33 cellular contexts compared by ENCODE assay signal in the genomic region with DNA sequence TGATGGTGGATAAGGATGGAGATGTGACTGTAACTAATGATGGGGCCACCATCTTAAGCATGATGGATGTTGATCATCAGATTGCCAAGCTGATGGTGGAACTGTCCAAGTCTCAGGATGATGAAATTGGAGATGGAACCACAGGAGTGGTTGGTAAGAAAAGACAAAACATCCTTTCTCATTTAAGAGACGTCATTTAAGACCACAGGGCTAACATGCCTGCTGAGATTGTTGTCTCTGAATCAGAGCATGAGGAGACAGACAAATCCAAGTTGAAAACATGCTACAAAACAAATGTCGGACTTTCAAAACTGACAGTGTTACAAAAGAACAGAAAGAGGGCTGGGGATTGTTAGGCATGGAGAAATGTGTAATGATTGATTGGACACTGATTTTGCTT. TPM values are rescaled to one million over a fixed set of nuclear protein-coding genes. Genes with fewer than 3 reads are reported as not detected.
DNase-seq lines count a peak whose midpoint lies in the region; ATAC-seq and TF ChIP-seq lines count a peak whose summit lies in the region.
"Had no signal": no experiment of that assay in that cellular context is flagged by ENCODE, and none has a peak within 500 bp of the region (broad histone marks: within the 10 kb centered on the region; RNA-seq: fewer than 3 reads in every experiment).

No MANE protein-coding gene starts in this region.

- DNase-seq in activated T-cell treated with anti-CD3 and anti-CD28 coated beads, Interleukin-2, amount 50 U/mL, for 72 hours, result no peak
- DNase-seq in activated T-cell treated with anti-CD3 and anti-CD28 coated beads, Interleukin-2, amount 50 U/mL, for 48 hours, result no peak
- DNase-seq in SK-MEL-5 (ENCODE audit: low read depth, low spot score) (peak; percentile 56), amniotic epithelial cell (ENCODE audit: low read depth) (peak; percentile 77), OCI-M2 (lab: John Stamatoyannopoulos, UW; ENCODE audit: unreplicated experiment) (no peak)
- no peak for DNase-seq in stimulated activated CD4-positive, alpha-beta T cell treated with anti-CD3 and anti-CD28 coated beads, Interleukin-2, amount 100 ng/mL, for 48 hours
- DNase-seq: activated CD4-positive, CD25-positive, alpha-beta regulatory T cell treated with anti-CD3 and anti-CD28 coated beads, Interleukin-2, amount 50 U/mL, for 72 hours; activated naive CD4-positive, alpha-beta T cell treated with Interleukin-2 at 50 U/mL for 16 hours; activated T-cell treated with anti-CD3 and anti-CD28 coated beads, Interleukin-2, amount 50 U/mL, for 4 hours; CD4-positive, alpha-beta memory T cell; colonic mucosa; effector memory CD4-positive, alpha-beta T cell; EL; H7; islet precursor cell; left ventricle myocardium inferior; mesendoderm; MV-4-11; NCI-H146; NCI-H226; NCI-H69; posterior cingulate gyrus; Right ventricle myocardium superior; thyroid gland had no signal

- peaks cover 71% of the 10 kb centered on the region for H3K4me1 Mint-ChIP-seq in activated T-cell treated with anti-CD3 and anti-CD28 coated beads, Interleukin-2, amount 50 U/mL, for 72 hours (ENCODE audit: low read depth)

- H3K79me2 ChIP-seq in parathyroid adenoma, result peaks cover 26% of the 10 kb centered on the region

- H3K4me1 ChIP-seq in parathyroid adenoma, result peaks cover 13% of the 10 kb centered on the region

- peaks cover 10 to 51% of the 10 kb centered on the region in 2 donors for H3K36me3 Mint-ChIP-seq in activated T-cell treated with anti-CD3 and anti-CD28 coated beads, Interleukin-2, amount 50 U/mL, for 72 hours (ENCODE audit: insufficient read depth in 2 of 2)

- TF ChIP-seq CTCF in parathyroid adenoma (IDR thresholded peaks at IDR 0.05), result no peak

- H3K9ac ChIP-seq in parathyroid adenoma, result no peak overlapping the region

- H3K27me3 Mint-ChIP-seq in activated T-cell treated with anti-CD3 and anti-CD28 coated beads, Interleukin-2, amount 50 U/mL, for 72 hours (ENCODE audit: low read depth), result no peaks in the 10 kb centered on the region

- peak overlapping the region; percentile 1 for H3K4me3 ChIP-seq in parathyroid adenoma (ENCODE audit: low read depth, low read length)
- H3K4me3 ChIP-seq: A549, ascending aorta, cardiac muscle cell, colonic mucosa, left ventricle myocardium inferior, right atrium auricular region, smooth muscle cell, thyroid gland, vagina had no signal

- H3K4me2 ChIP-seq in parathyroid adenoma (ENCODE audit: low read length), result peak overlapping the region; percentile 50
- H3K4me2 ChIP-seq: smooth muscle cell had no signal

- H3K36me3 ChIP-seq in parathyroid adenoma (ENCODE audit: control insufficient read depth, insufficient read depth, low read length), result no peaks in the 10 kb centered on the region

- peak overlapping the region; percentile 95 for H3K27ac Mint-ChIP-seq in activated T-cell treated with anti-CD3 and anti-CD28 coated beads, Interleukin-2, amount 50 U/mL, for 72 hours

- no peak for ATAC-seq in activated T-cell treated with anti-CD3 and anti-CD28 coated beads, Interleukin-2, amount 50 U/mL, for 72 hours (replicated peaks in 1 of 2)
- ATAC-seq in GM18511 (IDR thresholded peaks at IDR 0.05; ENCODE audit: unreplicated experiment), result no peak
- ATAC-seq: A549; activated T-cell treated with anti-CD3 and anti-CD28 coated beads, Interleukin-2, amount 50 U/mL, for 4 hours; Panc1 had no signal

- peak overlapping the region; percentile 7 for H3K27ac ChIP-seq in parathyroid adenoma
- H3K27ac ChIP-seq: A549, ascending aorta, cardiac muscle cell, colonic mucosa, left ventricle myocardium inferior, right atrium auricular region, thyroid gland, vagina had no signal

- H2AFZ ChIP-seq in parathyroid adenoma, result no peak overlapping the region

- no peaks in the 10 kb centered on the region for H3K9me3 Mint-ChIP-seq in activated T-cell treated with anti-CD3 and anti-CD28 coated beads, Interleukin-2, amount 50 U/mL, for 72 hours
- H3K9me3 Mint-ChIP-seq: activated T-cell treated with anti-CD3 and anti-CD28 coated beads, Interleukin-2, amount 50 U/mL, for 4 hours had no signal

- H3K4me3 Mint-ChIP-seq in activated T-cell treated with anti-CD3 and anti-CD28 coated beads, Interleukin-2, amount 50 U/mL, for 72 hours, result peak overlapping the region in 1 of 2 donors; percentile 48
- H3K4me3 Mint-ChIP-seq: activated T-cell treated with anti-CD3 and anti-CD28 coated beads, Interleukin-2, amount 50 U/mL, for 4 hours had no signal

- in situ Hi-C loops in SK-MEL-5 (cut with HindIII; ENCODE audit: low pct_unique_long_range_greater_than_20kb, low sequenced_read_pairs), result no loop called here

- no peaks in the 10 kb centered on the region for H3K9me3 ChIP-seq in parathyroid adenoma (ENCODE audit: control insufficient read depth, low read length)
- H3K9me3 ChIP-seq: A549, ascending aorta, colonic mucosa, left ventricle myocardium inferior, right atrium auricular region, thyroid gland, vagina had no signal

- H3K27me3 ChIP-seq in parathyroid adenoma (ENCODE audit: control insufficient read depth, insufficient read depth, low read length), result no peaks in the 10 kb centered on the region
- H3K27me3 ChIP-seq: ascending aorta, cardiac muscle cell, colonic mucosa, right atrium auricular region, thyroid gland, vagina had no signal

RNA-seq across cellular contexts. Expression of a gene that starts 4.6 kb away (rescaled TPM):
- 100 to 1,000 TPM; 179 to 218 TPM for total RNA-seq in activated T-cell treated with anti-CD3 and anti-CD28 coated beads, Interleukin-2, amount 50 U/mL, for 72 hours
- 1,160 and 1,344 TPM in 2 replicates for total RNA-seq in SK-MEL-5 (2014; rRNA removed; shearing (Covaris generic))
- 659 and 725 TPM in 2 replicates for polyA plus RNA-seq in SK-MEL-5 (2015; cell fraction: cytosol; rRNA removed)
- 532 and 577 TPM in 2 replicates for polyA plus RNA-seq in SK-MEL-5 (2015; cell fraction: nucleus; rRNA removed)

RNA-seq across cellular contexts. Expression of a gene that starts 5.0 kb away (rescaled TPM):
- 10 to 100 TPM; 17.3 to 18.9 TPM for total RNA-seq in activated T-cell treated with anti-CD3 and anti-CD28 coated beads, Interleukin-2, amount 50 U/mL, for 72 hours
- total RNA-seq in SK-MEL-5 (2014; rRNA removed; shearing (Covaris generic)), result 33.8 and 40.7 TPM in 2 replicates
- 18.6 and 25.7 TPM in 2 replicates for polyA plus RNA-seq in SK-MEL-5 (2015; cell fraction: cytosol; rRNA removed)
- 28.5 and 49.4 TPM in 2 replicates for polyA plus RNA-seq in SK-MEL-5 (2015; cell fraction: nucleus; rRNA removed)

RNA-seq across cellular contexts. Expression of a gene that starts 53.0 kb away (rescaled TPM):
- 1 to 10 TPM; 1.2 to 1.7 TPM for total RNA-seq in activated T-cell treated with anti-CD3 and anti-CD28 coated beads, Interleukin-2, amount 50 U/mL, for 72 hours
- total RNA-seq in SK-MEL-5 (2014; rRNA removed; shearing (Covaris generic)), result not detected in 2 replicates
- polyA plus RNA-seq in SK-MEL-5 (2015; cell fraction: cytosol; rRNA removed), result not detected in 2 replicates
- polyA plus RNA-seq in SK-MEL-5 (2015; cell fraction: nucleus; rRNA removed), result not detected in 2 replicates

Comparison
In these comparisons a context has a peak if more than half of its experiments do, and no peak if none do; other contexts are left out.
1. DNase-seq: peak in SK-MEL-5 (single experiment) and amniotic epithelial cell (single experiment); none in activated T-cell treated with anti-CD3 and anti-CD28 coated beads, Interleukin-2, amount 50 U/mL, for 72 hours (0 of 2), activated T-cell treated with anti-CD3 and anti-CD28 coated beads, Interleukin-2, amount 50 U/mL, for 48 hours (0 of 2), OCI-M2 (single experiment) and stimulated activated CD4-positive, alpha-beta T cell treated with anti-CD3 and anti-CD28 coated beads, Interleukin-2, amount 100 ng/mL, for 48 hours (0 of 2).